ENCODE assay signal across 26 cellular contexts in the genomic region with DNA sequence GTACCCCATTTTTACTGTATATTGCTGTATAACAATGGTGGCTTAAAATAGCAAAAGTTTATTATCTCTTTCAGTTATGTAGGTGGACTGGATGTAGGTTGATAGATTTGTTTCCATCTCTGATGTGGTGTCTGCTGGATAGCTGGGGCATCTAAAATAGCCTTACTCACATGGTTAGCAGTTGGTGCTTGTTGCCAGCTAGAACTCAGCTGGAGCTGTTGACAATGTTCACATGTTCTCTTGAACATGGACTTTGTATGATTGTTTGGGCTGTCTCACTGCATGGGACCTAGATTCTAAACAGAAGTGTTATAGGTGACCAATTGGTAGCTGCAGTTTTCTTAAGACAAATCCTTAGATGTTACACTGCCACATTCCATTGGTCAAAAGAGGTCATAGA.
DNase-seq lines count a peak whose midpoint lies in the region; ATAC-seq, FAIRE-seq and TF ChIP-seq lines count a peak whose summit lies in the region.
"Had no signal": no experiment of that assay in that cellular context is flagged by ENCODE, and none has a peak within 500 bp of the region (broad histone marks: within the 10 kb centered on the region; RNA-seq: fewer than 3 reads in every experiment).

No MANE protein-coding gene starts in this region.

- H2BK5ac ChIP-seq in mesendoderm (ENCODE audit: low read length), result no peak overlapping the region

- H4K8ac ChIP-seq in mesendoderm (ENCODE audit: low read depth, low read length), result no peak overlapping the region

- H4K5ac ChIP-seq in mesendoderm (ENCODE audit: low read length), result no peak overlapping the region

- H4K20me1 ChIP-seq in endothelial cell of umbilical vein (replicated peaks; ENCODE audit: control insufficient read depth, extremely low read depth, insufficient read depth, low read length) (no peaks in the 10 kb centered on the region), mammary epithelial cell (ENCODE audit: insufficient read depth, low read length) (no peaks in the 10 kb centered on the region)

- peak overlapping the region; percentile 18 for H3K4me3 Mint-ChIP-seq in Caco-2 (ENCODE audit: unreplicated experiment)
- H3K4me3 Mint-ChIP-seq in HFFc6, result no peak overlapping the region
- no peak overlapping the region for H3K4me3 Mint-ChIP-seq in activated CD8-positive, alpha-beta T cell treated with anti-CD3 and anti-CD28 coated beads, Interleukin-2, amount 10 ng/mL, durations not matched to agents 7 days and 5 days
- H3K4me3 Mint-ChIP-seq: activated naive CD8-positive, alpha-beta T cell treated with anti-CD3 and anti-CD28 coated beads, Interleukin-2, amount 10 ng/mL, durations not matched to agents 7 days and 5 days; nephron; T-helper 1 cell treated with Interleukin-12 subunit alpha and Interleukin-12 subunit beta and Interleukin-4 antibody, amounts not matched to agents 30 μg/mL and 1 μg/mL, for 36 hours; type B pancreatic cell had no signal

- DNase-seq in Caco-2 (peak in 1 of 2 experiments; percentile 4), HFFc6 (peak; percentile 17), endothelial cell of umbilical vein (ENCODE audit: low read depth, low spot score) (peak; percentile 26), mesendoderm (peak; percentile 33), mammary epithelial cell (no peak), WERI-Rb-1 (no peak), iPS-NIHi7 (ENCODE audit: extremely low spot score) (no peak)
- DNase-seq in activated CD8-positive, alpha-beta T cell treated with anti-CD3 and anti-CD28 coated beads, Interleukin-2, amount 10 ng/mL, durations not matched to agents 7 days and 5 days, result no peak
- DNase-seq: activated CD4-positive, alpha-beta T cell treated with anti-CD3 and anti-CD28 coated beads for 1 hour; activated gamma-delta T cell; activated naive CD8-positive, alpha-beta T cell treated with anti-CD3 and anti-CD28 coated beads, Interleukin-2, amount 10 ng/mL, durations not matched to agents 7 days and 5 days; activated T-cell treated with anti-CD3 and anti-CD28 coated beads for 4 hours; COR-L47; HCEC 1CT; head of caudate nucleus; NCI-H1417 treated with DMSO at 0.1 percent for 48 hours; ovary; spleen; substantia nigra had no signal

- ATAC-seq in activated CD8-positive, alpha-beta T cell treated with anti-CD3 and anti-CD28 coated beads, Interleukin-2, amount 10 ng/mL, durations not matched to agents 7 days and 5 days, result no peak
- ATAC-seq: left lung had no signal

- H3K23ac ChIP-seq in mesendoderm (ENCODE audit: low read length), result no peak overlapping the region

- H3K4me3 ChIP-seq in Caco-2 (ENCODE audit: low read depth, low read length) (no peak overlapping the region), endothelial cell of umbilical vein (replicated peaks in 1 of 3; ENCODE audit: insufficient read depth in 1 of 3, low read depth in 1 of 3, low read length in 3 of 3) (no peak overlapping the region), mesendoderm (ENCODE audit: low read length) (no peak overlapping the region), mammary epithelial cell (replicated peaks in 1 of 3; ENCODE audit: insufficient read depth in 1 of 3, low read depth in 2 of 3, low read length in 3 of 3) (no peak overlapping the region), WERI-Rb-1 (ENCODE audit: low read depth, low read length) (no peak overlapping the region)
- H3K4me3 ChIP-seq: BLaER1, left lung, ovary, SJSA1, spleen had no signal

- in situ Hi-C loops in mammary epithelial cell (cut with MboI; ENCODE audit: low sequenced_read_pairs in 2 of 2), result no loop called here

- H3K79me2 ChIP-seq in endothelial cell of umbilical vein (ENCODE audit: control insufficient read depth, insufficient read depth, low read length), result peaks cover 2% of the 10 kb centered on the region
- peaks cover 2% of the 10 kb centered on the region for H3K79me2 ChIP-seq in mesendoderm (ENCODE audit: control insufficient read depth, insufficient read depth, low read length)
- peaks cover 46% of the 10 kb centered on the region for H3K79me2 ChIP-seq in mammary epithelial cell (ENCODE audit: insufficient read depth, low read length)

- dilution Hi-C loops in endothelial cell of umbilical vein (cut with MboI; ENCODE audit: extremely low pct_ligation_motif_present, low sequenced_read_pairs), result no loop called here
- dilution Hi-C loops in mammary epithelial cell (cut with HindIII; ENCODE audit: low sequenced_read_pairs), result no loop called here

- H3K27ac ChIP-seq in endothelial cell of umbilical vein (ENCODE audit: insufficient read depth, low read depth, low read length) (no peak overlapping the region), mesendoderm (ENCODE audit: low read depth, low read length) (no peak overlapping the region), mammary epithelial cell (ENCODE audit: insufficient read depth, low read depth, low read length) (no peak overlapping the region), WERI-Rb-1 (no peak overlapping the region)
- H3K27ac ChIP-seq: BLaER1, left lung, ovary, SJSA1, spleen had no signal

- no peak overlapping the region for H2AK5ac ChIP-seq in mesendoderm (ENCODE audit: low read length)

- CTCF ChIA-PET in Caco-2 (lab: Charles Lee) (interaction anchor here (0.8 kb wide), 1 partner anchor 275 kb away, joined by 7 read pairs; no protein-coding TSS in a partner anchor), endothelial cell of umbilical vein (lab: Charles Lee) (interaction anchor here (1.1 to 1.3 kb wide), 2 partner anchors 11 to 27 kb away, joined by 6 read pairs; no protein-coding TSS in a partner anchor), mammary epithelial cell (lab: Charles Lee; ENCODE audit: low non-redundant PET) (no interaction called here)
- CTCF ChIA-PET in activated CD8-positive, alpha-beta T cell treated with anti-CD3 and anti-CD28 coated beads, Interleukin-2, amount 10 ng/mL, durations not matched to agents 7 days and 5 days (lab: Charles Lee), result no interaction called here

- no peak overlapping the region for H3K4ac ChIP-seq in mesendoderm (ENCODE audit: low read depth, low read length)

- no peaks in the 10 kb centered on the region for H3K36me3 ChIP-seq in Caco-2 (ENCODE audit: control insufficient read depth, insufficient read depth, low read length)
- H3K36me3 ChIP-seq in endothelial cell of umbilical vein (ENCODE audit: control insufficient read depth in 2 of 2, extremely low read depth in 1 of 2, insufficient read depth in 2 of 2, low read length in 2 of 2), result no peaks in the 10 kb centered on the region
- no peaks in the 10 kb centered on the region for H3K36me3 ChIP-seq in mesendoderm (ENCODE audit: control insufficient read depth, insufficient read depth, low read length)
- no peaks in the 10 kb centered on the region for H3K36me3 ChIP-seq in mammary epithelial cell (ENCODE audit: insufficient read depth, low read length)
- no peaks in the 10 kb centered on the region for H3K36me3 ChIP-seq in WERI-Rb-1
- H3K36me3 ChIP-seq: BLaER1, left lung, ovary, SJSA1, spleen had no signal

- H3K4me2 ChIP-seq in endothelial cell of umbilical vein (ENCODE audit: insufficient read depth, low read length) (no peak overlapping the region), mesendoderm (ENCODE audit: low read length) (no peak overlapping the region), mammary epithelial cell (ENCODE audit: insufficient read depth, low read depth, low read length) (no peak overlapping the region)
- H3K4me2 ChIP-seq: BLaER1 had no signal

- no peak overlapping the region for H3K18ac ChIP-seq in mesendoderm (ENCODE audit: low read length)

- H3K4me1 ChIP-seq in Caco-2 (peaks cover 9% of the 10 kb centered on the region), endothelial cell of umbilical vein (ENCODE audit: control insufficient read depth, extremely low read depth, insufficient read depth, low read length) (peaks cover 17% of the 10 kb centered on the region), mesendoderm (ENCODE audit: control insufficient read depth, low read depth, low read length) (peaks cover 2% of the 10 kb centered on the region), mammary epithelial cell (ENCODE audit: insufficient read depth, low read length) (peaks cover 9% of the 10 kb centered on the region)
- H3K4me1 ChIP-seq: BLaER1, left lung, SJSA1, spleen had no signal

- H3K4me1 Mint-ChIP-seq in Caco-2 (ENCODE audit: low read depth, unreplicated experiment) (peaks cover 8% of the 10 kb centered on the region), HFFc6 (ENCODE audit: low read depth) (peaks cover 21% of the 10 kb centered on the region)
- no peaks in the 10 kb centered on the region for H3K4me1 Mint-ChIP-seq in activated CD8-positive, alpha-beta T cell treated with anti-CD3 and anti-CD28 coated beads, Interleukin-2, amount 10 ng/mL, durations not matched to agents 7 days and 5 days (ENCODE audit: low read depth)
- H3K4me1 Mint-ChIP-seq: activated naive CD8-positive, alpha-beta T cell treated with anti-CD3 and anti-CD28 coated beads, Interleukin-2, amount 10 ng/mL, durations not matched to agents 7 days and 5 days had no signal

- no peak overlapping the region for H2BK15ac ChIP-seq in mesendoderm (replicated peaks; ENCODE audit: low read depth)

- POLR2A ChIA-PET in Caco-2 (lab: Charles Lee) (no interaction called here), endothelial cell of umbilical vein (lab: Charles Lee) (no interaction called here)
- POLR2A ChIA-PET in activated CD8-positive, alpha-beta T cell treated with anti-CD3 and anti-CD28 coated beads, Interleukin-2, amount 10 ng/mL, durations not matched to agents 7 days and 5 days (lab: Charles Lee), result no interaction called here

- H3K79me1 ChIP-seq in mesendoderm (ENCODE audit: low read length), result peaks cover 4% of the 10 kb centered on the region

- intact Hi-C loops in Caco-2 (cut with micrococcal nuclease; ENCODE audit: unreplicated experiment), result no loop called here
- intact Hi-C loops in endothelial cell of umbilical vein (cut with micrococcal nuclease), result no loop called here
- intact Hi-C loops in mammary epithelial cell (cut with micrococcal nuclease), result no loop called here

- H3K9me3 ChIP-seq in Caco-2, result no peaks in the 10 kb centered on the region
- H3K9me3 ChIP-seq in endothelial cell of umbilical vein (replicated peaks; ENCODE audit: control insufficient read depth, insufficient read depth, low read length), result no peaks in the 10 kb centered on the region
- no peaks in the 10 kb centered on the region for H3K9me3 ChIP-seq in mammary epithelial cell (replicated peaks; ENCODE audit: insufficient read depth, low read length)
- no peaks in the 10 kb centered on the region for H3K9me3 ChIP-seq in WERI-Rb-1 (ENCODE audit: severe bottlenecking)
- H3K9me3 ChIP-seq: BLaER1, left lung, ovary, SJSA1, spleen had no signal

- H3K27me3 Mint-ChIP-seq in Caco-2 (ENCODE audit: insufficient read depth, unreplicated experiment) (no peaks in the 10 kb centered on the region), HFFc6 (ENCODE audit: insufficient read depth) (no peaks in the 10 kb centered on the region)
- H3K27me3 Mint-ChIP-seq in activated CD8-positive, alpha-beta T cell treated with anti-CD3 and anti-CD28 coated beads, Interleukin-2, amount 10 ng/mL, durations not matched to agents 7 days and 5 days (ENCODE audit: low read depth), result no peaks in the 10 kb centered on the region
- H3K27me3 Mint-ChIP-seq: activated naive CD8-positive, alpha-beta T cell treated with anti-CD3 and anti-CD28 coated beads, Interleukin-2, amount 10 ng/mL, durations not matched to agents 7 days and 5 days; type B pancreatic cell had no signal

- no peak overlapping the region for H2BK120ac ChIP-seq in mesendoderm (ENCODE audit: low read depth, low read length)

- BruUV-seq in Caco-2 (replicated peaks; lab: Mats Ljungman, UMichigan) (no TSS peak), endothelial cell of umbilical vein (replicated peaks; lab: Mats Ljungman, UMichigan) (no TSS peak), mammary epithelial cell (replicated peaks; lab: Mats Ljungman, UMichigan) (no TSS peak)

- H3K56ac ChIP-seq in mesendoderm (ENCODE audit: low read length), result no peak overlapping the region

- FAIRE-seq in endothelial cell of umbilical vein (lab: Jason Lieb, UNC), result no peak
- FAIRE-seq: RCC 7860 had no signal

- H3K36me3 Mint-ChIP-seq in Caco-2 (ENCODE audit: insufficient read depth, unreplicated experiment) (no peaks in the 10 kb centered on the region), HFFc6 (ENCODE audit: low read depth) (no peaks in the 10 kb centered on the region)
- H3K36me3 Mint-ChIP-seq in activated CD8-positive, alpha-beta T cell treated with anti-CD3 and anti-CD28 coated beads, Interleukin-2, amount 10 ng/mL, durations not matched to agents 7 days and 5 days (ENCODE audit: low read depth), result no peaks in the 10 kb centered on the region
- H3K36me3 Mint-ChIP-seq: type B pancreatic cell had no signal

- no peak for TF ChIP-seq CTCF in Caco-2 (IDR thresholded peaks at IDR 0.05; ENCODE audit: insufficient read depth in 1 of 2, low read depth in 1 of 2, low read length in 1 of 2, severe bottlenecking in 1 of 2, unreplicated experiment in 1 of 2)
- no peak for TF ChIP-seq CTCF in HFFc6 (IDR thresholded peaks at IDR 0.05)
- TF ChIP-seq CTCF in endothelial cell of umbilical vein (IDR thresholded peaks at IDR 0.05; ENCODE audit: extremely low read depth in 1 of 2, insufficient read depth in 1 of 2, low read depth in 1 of 2, low read length in 2 of 2), result no peak
- TF ChIP-seq CTCF in mammary epithelial cell (conservative IDR thresholded peaks at IDR 0.05 in 1 of 2, IDR thresholded peaks at IDR 0.05 in 1 of 2; ENCODE audit: extremely low read depth in 1 of 2, insufficient read depth in 1 of 2, low read depth in 1 of 2, low read length in 2 of 2), result no peak
- no peak for TF ChIP-seq CTCF in WERI-Rb-1 (IDR thresholded peaks at IDR 0.05; ENCODE audit: low read depth, low read length)

- H3K27ac Mint-ChIP-seq in Caco-2 (ENCODE audit: unreplicated experiment) (peak overlapping the region; percentile 34), HFFc6 (no peak overlapping the region)
- no peak overlapping the region for H3K27ac Mint-ChIP-seq in activated CD8-positive, alpha-beta T cell treated with anti-CD3 and anti-CD28 coated beads, Interleukin-2, amount 10 ng/mL, durations not matched to agents 7 days and 5 days
- H3K27ac Mint-ChIP-seq: activated naive CD8-positive, alpha-beta T cell treated with anti-CD3 and anti-CD28 coated beads, Interleukin-2, amount 10 ng/mL, durations not matched to agents 7 days and 5 days; nephron; T-helper 1 cell treated with Interleukin-12 subunit alpha and Interleukin-12 subunit beta and Interleukin-4 antibody, amounts not matched to agents 30 μg/mL and 1 μg/mL, for 36 hours; type B pancreatic cell had no signal

- H2AFZ ChIP-seq in endothelial cell of umbilical vein (ENCODE audit: low read depth, low read length), result peak overlapping the region; percentile 4
- H2AFZ ChIP-seq in mammary epithelial cell (ENCODE audit: low read depth, low read length), result no peak overlapping the region

- TF ChIP-seq POLR2A in endothelial cell of umbilical vein (IDR thresholded peaks at IDR 0.05; ENCODE audit: low read depth, low read length), result no peak

- no peaks in the 10 kb centered on the region for H3K9me1 ChIP-seq in endothelial cell of umbilical vein (replicated peaks; ENCODE audit: control insufficient read depth, extremely low read depth, insufficient read depth, low read length)

- H3K27me3 ChIP-seq in Caco-2 (replicated peaks; ENCODE audit: control insufficient read depth, insufficient read depth, low read length) (no peaks in the 10 kb centered on the region), endothelial cell of umbilical vein (ENCODE audit: control insufficient read depth in 2 of 2, insufficient read depth in 2 of 2, low read length in 2 of 2) (no peaks in the 10 kb centered on the region), mesendoderm (ENCODE audit: insufficient read depth, low read length, poor library complexity) (no peaks in the 10 kb centered on the region), mammary epithelial cell (ENCODE audit: insufficient read depth, low read length) (no peaks in the 10 kb centered on the region), WERI-Rb-1 (ENCODE audit: insufficient read depth, low read depth, severe bottlenecking) (no peaks in the 10 kb centered on the region)
- H3K27me3 ChIP-seq: BLaER1, left lung, ovary, SJSA1, spleen had no signal

- no peak overlapping the region for H3K9ac ChIP-seq in endothelial cell of umbilical vein (replicated peaks; ENCODE audit: extremely low read depth, insufficient read depth, low read length)
- no peak overlapping the region for H3K9ac ChIP-seq in mesendoderm (ENCODE audit: low read length)
- H3K9ac ChIP-seq in mammary epithelial cell (ENCODE audit: insufficient read depth, low read length), result no peak overlapping the region
- H3K9ac ChIP-seq: BLaER1 had no signal

- no peaks in the 10 kb centered on the region for H3K9me3 Mint-ChIP-seq in Caco-2 (ENCODE audit: unreplicated experiment)
- no peaks in the 10 kb centered on the region for H3K9me3 Mint-ChIP-seq in HFFc6
- no peaks in the 10 kb centered on the region for H3K9me3 Mint-ChIP-seq in activated CD8-positive, alpha-beta T cell treated with anti-CD3 and anti-CD28 coated beads, Interleukin-2, amount 10 ng/mL, durations not matched to agents 7 days and 5 days (ENCODE audit: insufficient read depth)
- H3K9me3 Mint-ChIP-seq: activated naive CD8-positive, alpha-beta T cell treated with anti-CD3 and anti-CD28 coated beads, Interleukin-2, amount 10 ng/mL, durations not matched to agents 7 days and 5 days; nephron; T-helper 1 cell treated with Interleukin-12 subunit alpha and Interleukin-12 subunit beta and Interleukin-4 antibody, amounts not matched to agents 30 μg/mL and 1 μg/mL, for 36 hours had no signal

Comparison
In these comparisons a context has a peak if more than half of its experiments do, and no peak if none do; other contexts are left out.
1. DNase-seq: peak in HFFc6 (single experiment), endothelial cell of umbilical vein (single experiment) and mesendoderm (single experiment); none in activated CD8-positive, alpha-beta T cell treated with anti-CD3 and anti-CD28 coated beads, Interleukin-2, amount 10 ng/mL, durations not matched to agents 7 days and 5 days (single experiment), mammary epithelial cell (single experiment), WERI-Rb-1 (single experiment) and iPS-NIHi7 (single experiment).
2. CTCF ChIA-PET loops: an anchor here in Caco-2 (0.8 kb wide) and endothelial cell of umbilical vein (1.1 to 1.3 kb wide); none called in activated CD8-positive, alpha-beta T cell treated with anti-CD3 and anti-CD28 coated beads, Interleukin-2, amount 10 ng/mL, durations not matched to agents 7 days and 5 days and mammary epithelial cell.